Comparison of ENCODE assay signal across 8 cellular contexts in genomic region chr5:132776077-132776931, GRCh38. TPM values are rescaled to one million over a fixed set of nuclear protein-coding genes. Genes with fewer than 3 reads are reported as not detected.
DNase-seq lines count a peak whose midpoint lies in the region; ATAC-seq, FAIRE-seq and TF ChIP-seq lines count a peak whose summit lies in the region.

No MANE protein-coding gene starts in this region.

- H3K9ac ChIP-seq in keratinocyte (ENCODE audit: control insufficient read depth, extremely low read depth, insufficient read depth, low read length), result peak overlapping the region; percentile 43

- no peaks in the 10 kb centered on the region for H3K27me3 ChIP-seq in keratinocyte (ENCODE audit: control insufficient read depth, extremely low read depth, insufficient read depth, low read length)
- peaks cover 0 to 41% (median 11%) of the 10 kb centered on the region in 7 donors for H3K27me3 ChIP-seq in spleen (replicated peaks in 1 of 7)

- H3K9me1 ChIP-seq in keratinocyte (ENCODE audit: control insufficient read depth, extremely low read depth, insufficient read depth, low read length), result peaks cover 2% of the 10 kb centered on the region

- H3K9me3 ChIP-seq in keratinocyte (ENCODE audit: control insufficient read depth, low read depth, low read length) (no peaks in the 10 kb centered on the region), spleen (no peaks in the 10 kb centered on the region)

- dilution Hi-C loops in keratinocyte (cut with MboI; ENCODE audit: extremely low pct_ligation_motif_present, low sequenced_read_pairs), result no loop called here

- DNase-seq in DMS114 treated with DMSO at 0.1 percent for 48 hours (lab: John Stamatoyannopoulos, UW; ENCODE audit: unreplicated experiment) (peak; percentile 16), NCI-H524 treated with DMSO at 0.1 percent for 48 hours (lab: John Stamatoyannopoulos, UW) (peak; percentile 11), cardiac fibroblast (ENCODE audit: low read depth in 2 of 2) (peak; percentile 37 to 43), keratinocyte (ENCODE audit: low read depth, low spot score) (no peak), spleen (no peak), NCI-H1436 (lab: John Stamatoyannopoulos, UW) (no peak)

- no peak for TF ChIP-seq CTCF in cardiac fibroblast (IDR thresholded peaks at IDR 0.05; ENCODE audit: low read depth, low read length)
- TF ChIP-seq CTCF in keratinocyte (optimal IDR thresholded peaks at IDR 0.05 in 1 of 3, IDR thresholded peaks at IDR 0.05 in 1 of 3, conservative IDR thresholded peaks at IDR 0.05 in 1 of 3; ENCODE audit: extremely low read depth in 1 of 3, insufficient read depth in 2 of 3, low read length in 3 of 3), result no peak
- no peak for TF ChIP-seq CTCF in spleen (IDR thresholded peaks at IDR 0.05 in 8 of 11, conservative IDR thresholded peaks at IDR 0.05 in 3 of 11)

- 9 to 27% (median 19%) methylated on average over 23 to 40 of the region's 40 CpGs for WGBS in spleen, 5 donors

- peaks cover 23% of the 10 kb centered on the region for H3K4me1 ChIP-seq in keratinocyte (ENCODE audit: control insufficient read depth, extremely low read depth, insufficient read depth, low read length)
- peaks cover 0 to 51% (median 31%) of the 10 kb centered on the region in 6 donors for H3K4me1 ChIP-seq in spleen

- H3K4me2 ChIP-seq in keratinocyte (ENCODE audit: control insufficient read depth, extremely low read depth, insufficient read depth, low read depth, low read length), result peak overlapping the region; percentile 78

- H3K36me3 ChIP-seq in keratinocyte (ENCODE audit: control insufficient read depth in 2 of 2, extremely low read depth in 1 of 2, insufficient read depth in 2 of 2, low read length in 2 of 2), result peaks cover 0 to 7% of the 10 kb centered on the region in 2 experiments
- H3K36me3 ChIP-seq in spleen, result no peaks in the 10 kb centered on the region

- ATAC-seq in GM21619 (IDR thresholded peaks at IDR 0.05; ENCODE audit: unreplicated experiment) (peak; percentile 12), GM18519 (IDR thresholded peaks at IDR 0.05; ENCODE audit: low FRiP score, unreplicated experiment) (no peak)

- intact Hi-C loops in spleen (cut with DNase I; ENCODE audit: low total_unique reads), result no loop called here

- H3K27ac ChIP-seq in keratinocyte (ENCODE audit: control insufficient read depth, insufficient read depth, low read length) (no peak overlapping the region), spleen (peak overlapping the region in 7 of 8 donors; percentile 49 to 82 (median 71))

- FAIRE-seq in keratinocyte (lab: Jason Lieb, UNC), result no peak

- no peak for TF ChIP-seq POLR2A in spleen (IDR thresholded peaks at IDR 0.05)

- H3K79me2 ChIP-seq in keratinocyte (ENCODE audit: control insufficient read depth, insufficient read depth, low read length), result peaks cover 43% of the 10 kb centered on the region

- peak overlapping the region; percentile 27 for H2AFZ ChIP-seq in keratinocyte (ENCODE audit: control insufficient read depth, low read length)

- H3K4me3 ChIP-seq in cardiac fibroblast (replicated peaks in 1 of 2; ENCODE audit: low read depth in 2 of 2, low read length in 2 of 2), result peak overlapping the region; percentile 64 to 92
- peak overlapping the region; percentile 69 to 80 (median 69) for H3K4me3 ChIP-seq in keratinocyte (ENCODE audit: control insufficient read depth in 2 of 3, extremely low read depth in 1 of 3, insufficient read depth in 2 of 3, low read depth in 1 of 3, low read length in 3 of 3)
- peak overlapping the region; percentile 50 to 94 (median 72) for H3K4me3 ChIP-seq in spleen

- H4K20me1 ChIP-seq in keratinocyte (ENCODE audit: control insufficient read depth, extremely low read depth, insufficient read depth, low read length), result no peaks in the 10 kb centered on the region

RNA-seq across cellular contexts. Expression of gene SEPTIN8, which starts 0.7 kb away (rescaled TPM):
- 41.6 to 50.2 TPM (median 46.4 TPM) in 3 replicates for polyA plus RNA-seq in keratinocyte
- 15.2 TPM for polyA plus RNA-seq in keratinocyte (2011; ENCODE audit: low read depth)
- 35.6 and 38.1 TPM in 2 replicates for polyA plus RNA-seq in keratinocyte (2011; cell fraction: cytosol; rRNA removed)
- polyA plus RNA-seq in keratinocyte (2011; cell fraction: nucleus; rRNA removed), result 83.4 and 85.2 TPM in 2 replicates
- 28.1 and 33.1 TPM in 2 replicates for polyA plus RNA-seq in keratinocyte (2012; ENCODE audit: low replicate concordance)
- 36.6 to 41.5 TPM (median 40.6 TPM) in 3 replicates for polyA minus RNA-seq in keratinocyte
- polyA minus RNA-seq in keratinocyte (2011; cell fraction: cytosol; rRNA and poly(A)+ RNA removed), result 21.7 TPM
- polyA minus RNA-seq in keratinocyte (2011; cell fraction: nucleus; rRNA and poly(A)+ RNA removed), result 19.9 and 29.2 TPM in 2 replicates
- 10 to 100 TPM; 11.5 to 29.8 (median 19.8) TPM for total RNA-seq in spleen
- 10 to 100 TPM in 1 of 3 donors, 1 to 10 TPM in 2; 6.1 to 13.3 (median 7.5) TPM for polyA plus RNA-seq in spleen

RNA-seq across cellular contexts. Expression of gene CCNI2, which starts 29.1 kb away (rescaled TPM):
- 0.05 to 0.14 TPM in 2 of 3 replicates, not detected in the other for polyA plus RNA-seq in keratinocyte
- polyA plus RNA-seq in keratinocyte (2011; ENCODE audit: low read depth), result not detected
- 0.02 and 0.04 TPM in 2 replicates for polyA plus RNA-seq in keratinocyte (2011; cell fraction: cytosol; rRNA removed)
- polyA plus RNA-seq in keratinocyte (2011; cell fraction: nucleus; rRNA removed), result 0.05 and 0.37 TPM in 2 replicates
- polyA plus RNA-seq in keratinocyte (2012; ENCODE audit: low replicate concordance), result 0.15 and 1.5 TPM in 2 replicates
- 0.10 to 0.13 TPM in 2 of 3 replicates, not detected in the other for polyA minus RNA-seq in keratinocyte
- not detected for polyA minus RNA-seq in keratinocyte (2011; cell fraction: cytosol; rRNA and poly(A)+ RNA removed)
- polyA minus RNA-seq in keratinocyte (2011; cell fraction: nucleus; rRNA and poly(A)+ RNA removed), result not detected in 2 replicates
- total RNA-seq in spleen, result 1 to 10 TPM in 5 of 7 donors, under 1 TPM in 2; 0.19 to 5.2 (median 1.1) TPM
- polyA plus RNA-seq in spleen, result under 1 TPM; 0.32 to 0.91 (median 0.36) TPM

RNA-seq across cellular contexts. Expression of gene SOWAHA, which starts 36.8 kb away (rescaled TPM):
- polyA plus RNA-seq in keratinocyte (not detected in 3 replicates), spleen (under 1 TPM; 0.03 to 0.56 (median 0.24) TPM)
- polyA plus RNA-seq in keratinocyte (2011; ENCODE audit: low read depth), result 0.11 TPM
- polyA plus RNA-seq in keratinocyte (2011; cell fraction: cytosol; rRNA removed), result not detected in 2 replicates
- polyA plus RNA-seq in keratinocyte (2011; cell fraction: nucleus; rRNA removed), result not detected in 2 replicates
- not detected in 2 replicates for polyA plus RNA-seq in keratinocyte (2012; ENCODE audit: low replicate concordance)
- not detected in 3 replicates for polyA minus RNA-seq in keratinocyte
- polyA minus RNA-seq in keratinocyte (2011; cell fraction: cytosol; rRNA and poly(A)+ RNA removed), result not detected
- not detected in 2 replicates for polyA minus RNA-seq in keratinocyte (2011; cell fraction: nucleus; rRNA and poly(A)+ RNA removed)
- total RNA-seq in spleen, result not detected

RNA-seq across cellular contexts. Expression of gene KIF3A, which starts 39.0 kb away (rescaled TPM):
- polyA plus RNA-seq in keratinocyte, result 7.0 to 15.4 TPM (median 8.6 TPM) in 3 replicates
- 37.2 TPM for polyA plus RNA-seq in keratinocyte (2011; ENCODE audit: low read depth)
- 4.6 and 8.6 TPM in 2 replicates for polyA plus RNA-seq in keratinocyte (2011; cell fraction: cytosol; rRNA removed)
- polyA plus RNA-seq in keratinocyte (2011; cell fraction: nucleus; rRNA removed), result 12.4 and 17.4 TPM in 2 replicates
- 7.6 and 10.3 TPM in 2 replicates for polyA plus RNA-seq in keratinocyte (2012; ENCODE audit: low replicate concordance)
- polyA minus RNA-seq in keratinocyte, result 3.2 to 22.9 TPM (median 6.9 TPM) in 3 replicates
- 7.7 TPM for polyA minus RNA-seq in keratinocyte (2011; cell fraction: cytosol; rRNA and poly(A)+ RNA removed)
- polyA minus RNA-seq in keratinocyte (2011; cell fraction: nucleus; rRNA and poly(A)+ RNA removed), result 10.1 and 16.6 TPM in 2 replicates
- 10 to 100 TPM in 1 of 7 donors, 1 to 10 TPM in 6; 4.5 to 10.7 (median 7.9) TPM for total RNA-seq in spleen
- polyA plus RNA-seq in spleen, result 1 to 10 TPM; 1.3 to 2.4 (median 2.1) TPM

RNA-seq across cellular contexts. Expression of gene SHROOM1, which starts 54.1 kb away (rescaled TPM):
- polyA plus RNA-seq in keratinocyte (0.25 to 0.73 TPM (median 0.58 TPM) in 3 replicates), spleen (1 to 10 TPM; 1.1 to 2.8 (median 1.4) TPM)
- polyA plus RNA-seq in keratinocyte (2011; ENCODE audit: low read depth), result not detected
- 0.15 and 0.68 TPM in 2 replicates for polyA plus RNA-seq in keratinocyte (2011; cell fraction: cytosol; rRNA removed)
- 1.4 and 4.0 TPM in 2 replicates for polyA plus RNA-seq in keratinocyte (2011; cell fraction: nucleus; rRNA removed)
- polyA plus RNA-seq in keratinocyte (2012; ENCODE audit: low replicate concordance), result 0.13 and 1.5 TPM in 2 replicates
- 0.06 to 1.0 TPM (median 0.46 TPM) in 3 replicates for polyA minus RNA-seq in keratinocyte
- polyA minus RNA-seq in keratinocyte (2011; cell fraction: cytosol; rRNA and poly(A)+ RNA removed), result not detected
- polyA minus RNA-seq in keratinocyte (2011; cell fraction: nucleus; rRNA and poly(A)+ RNA removed), result 0.31 and 1.2 TPM in 2 replicates
- 10 to 100 TPM in 2 of 7 donors, 1 to 10 TPM in 5; 1.8 to 26.1 (median 4.0) TPM for total RNA-seq in spleen

Comparison
In these comparisons a context has a peak if more than half of its experiments do, and no peak if none do; other contexts are left out.
1. DNase-seq: peak in DMS114 treated with DMSO at 0.1 percent for 48 hours (single experiment), NCI-H524 treated with DMSO at 0.1 percent for 48 hours (single experiment) and cardiac fibroblast (2 of 2); none in keratinocyte (single experiment), spleen (single experiment) and NCI-H1436 (single experiment).
2. Peak in every context shown above with its lines, with median percentiles within 50 percentile points of each other: H3K4me3 ChIP-seq.